In the genomic region with DNA sequence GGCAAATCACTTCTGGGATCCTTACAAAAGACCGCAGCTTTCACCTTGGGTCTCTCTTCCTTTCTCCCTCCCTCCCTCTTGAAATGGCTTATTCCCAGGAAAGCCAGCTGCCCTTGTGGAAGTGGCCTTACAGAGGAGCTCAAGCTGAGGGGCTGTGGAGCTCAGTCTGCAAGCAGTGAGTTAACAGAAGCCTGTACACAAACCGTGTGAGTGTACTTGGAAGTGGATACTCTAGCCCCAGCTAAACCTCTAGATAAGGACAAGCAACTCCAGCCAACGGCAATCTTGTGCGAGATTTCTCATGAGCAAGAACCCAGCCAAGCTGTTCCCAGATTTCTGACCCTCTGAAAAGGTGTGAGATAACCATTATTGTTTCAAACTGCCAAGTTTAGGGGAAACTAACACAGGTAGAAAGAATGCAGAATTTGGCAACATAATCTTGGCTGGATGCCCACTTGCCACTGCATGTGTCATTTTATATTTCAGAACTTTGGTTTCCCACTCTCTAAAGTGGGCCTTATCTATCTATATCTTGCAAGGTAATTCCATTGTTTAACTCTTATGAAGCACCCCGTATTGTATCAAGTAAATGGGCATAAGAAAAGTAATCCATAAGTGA, we compare ENCODE assay signal across 19 cellular contexts.
DNase-seq lines count a peak whose midpoint lies in the region; ATAC-seq, FAIRE-seq and TF ChIP-seq lines count a peak whose summit lies in the region.
"Had no signal": no experiment of that assay in that cellular context is flagged by ENCODE, and none has a peak within 500 bp of the region (broad histone marks: within the 10 kb centered on the region; RNA-seq: fewer than 3 reads in every experiment).

No MANE protein-coding gene starts in this region.

- peaks cover 8% of the 10 kb centered on the region for H3K4me1 Mint-ChIP-seq in endodermal cell
- H3K4me1 Mint-ChIP-seq: activated CD8-positive, alpha-beta memory T cell treated with anti-CD3 and anti-CD28 coated beads, Interleukin-2, amount 10 ng/mL, durations not matched to agents 7 days and 5 days had no signal

- peaks cover 4% of the 10 kb centered on the region for H3K4me1 ChIP-seq in cardiac muscle cell (ENCODE audit: low read depth)
- no peaks in the 10 kb centered on the region for H3K4me1 ChIP-seq in heart left ventricle
- no peaks in the 10 kb centered on the region for H3K4me1 ChIP-seq in endodermal cell (ENCODE audit: control insufficient read depth, insufficient read depth, low read length)
- H3K4me1 ChIP-seq: ascending aorta, uterus had no signal

- H3K9ac ChIP-seq in endodermal cell (ENCODE audit: extremely low read depth, low read length, poor library complexity, severe bottlenecking), result no peak overlapping the region

- H3K27me3 ChIP-seq in cardiac muscle cell, result no peaks in the 10 kb centered on the region
- no peaks in the 10 kb centered on the region for H3K27me3 ChIP-seq in heart left ventricle
- no peaks in the 10 kb centered on the region for H3K27me3 ChIP-seq in endodermal cell (ENCODE audit: control insufficient read depth, insufficient read depth, low read length, poor library complexity, severe bottlenecking)
- H3K27me3 ChIP-seq: ascending aorta, uterus had no signal

- no peaks in the 10 kb centered on the region for H3K36me3 ChIP-seq in cardiac muscle cell
- H3K36me3 ChIP-seq in heart left ventricle, result no peaks in the 10 kb centered on the region
- no peaks in the 10 kb centered on the region for H3K36me3 ChIP-seq in endodermal cell (ENCODE audit: control insufficient read depth, insufficient read depth, low read length)
- H3K36me3 ChIP-seq: ascending aorta, uterus had no signal

- H3K36me3 Mint-ChIP-seq in endodermal cell (ENCODE audit: low read depth), result no peaks in the 10 kb centered on the region
- H3K36me3 Mint-ChIP-seq: activated CD8-positive, alpha-beta memory T cell treated with anti-CD3 and anti-CD28 coated beads, Interleukin-2, amount 10 ng/mL, durations not matched to agents 7 days and 5 days had no signal

- H3K9me3 ChIP-seq in cardiac muscle cell (ENCODE audit: low read depth) (no peaks in the 10 kb centered on the region), heart left ventricle (peaks cover 0 to 4% (median 0%) of the 10 kb centered on the region in 12 donors), endodermal cell (ENCODE audit: control insufficient read depth, low read length) (no peaks in the 10 kb centered on the region)
- H3K9me3 ChIP-seq: ascending aorta, uterus had no signal

- 33 to 42% (median 36%) methylated on average over 5 of the region's 5 CpGs for WGBS in heart left ventricle, 4 donors
- WGBS in endodermal cell (ENCODE audit: insufficient coverage in 1 of 2, insufficient read length in 1 of 2), 2 experiments, result 54 to 56% methylated on average over 3 to 4 of the region's 5 CpGs

- H3K4me3 Mint-ChIP-seq in endodermal cell, result no peak overlapping the region
- H3K4me3 Mint-ChIP-seq: activated CD8-positive, alpha-beta memory T cell treated with anti-CD3 and anti-CD28 coated beads, Interleukin-2, amount 10 ng/mL, durations not matched to agents 7 days and 5 days; HFFc6; stimulated activated naive CD8-positive, alpha-beta T cell treated with anti-CD3 and anti-CD28 coated beads, Interleukin-15, Interleukin-2, amounts not matched to agents 100 ng/mL and 50 ng/mL, for 24 hours; T-helper 1 cell treated with Interleukin-12 subunit alpha and Interleukin-12 subunit beta and Interleukin-4 antibody, amounts not matched to agents 30 μg/mL and 1 μg/mL, for 36 hours had no signal

- H3K27ac ChIP-seq in cardiac muscle cell (no peak overlapping the region), heart left ventricle (no peak overlapping the region), endodermal cell (ENCODE audit: low read depth, low read length) (no peak overlapping the region)
- H3K27ac ChIP-seq: ascending aorta, uterus had no signal

- no peak overlapping the region for H3K4me3 ChIP-seq in cardiac muscle cell
- no peak overlapping the region for H3K4me3 ChIP-seq in heart left ventricle
- H3K4me3 ChIP-seq in endodermal cell (ENCODE audit: low read length), result no peak overlapping the region
- H3K4me3 ChIP-seq: ascending aorta, uterus had no signal

- H3K27ac Mint-ChIP-seq in endodermal cell, result peak overlapping the region; percentile 77
- H3K27ac Mint-ChIP-seq: activated CD8-positive, alpha-beta memory T cell treated with anti-CD3 and anti-CD28 coated beads, Interleukin-2, amount 10 ng/mL, durations not matched to agents 7 days and 5 days; HFFc6; progenitor cell of endocrine pancreas; stimulated activated naive CD8-positive, alpha-beta T cell treated with anti-CD3 and anti-CD28 coated beads, Interleukin-15, Interleukin-2, amounts not matched to agents 100 ng/mL and 50 ng/mL, for 24 hours; T-helper 1 cell treated with Interleukin-12 subunit alpha and Interleukin-12 subunit beta and Interleukin-4 antibody, amounts not matched to agents 30 μg/mL and 1 μg/mL, for 36 hours had no signal

- H3K27me3 Mint-ChIP-seq in endodermal cell (ENCODE audit: insufficient read depth), result no peaks in the 10 kb centered on the region
- H3K27me3 Mint-ChIP-seq: activated CD8-positive, alpha-beta memory T cell treated with anti-CD3 and anti-CD28 coated beads, Interleukin-2, amount 10 ng/mL, durations not matched to agents 7 days and 5 days; stimulated activated naive CD8-positive, alpha-beta T cell treated with anti-CD3 and anti-CD28 coated beads, Interleukin-15, Interleukin-2, amounts not matched to agents 100 ng/mL and 50 ng/mL, for 24 hours had no signal

- TF ChIP-seq POLR2A in heart left ventricle (IDR thresholded peaks at IDR 0.05), result no peak

- intact Hi-C loops in heart left ventricle (cut with DNase I), result no loop called here

- ATAC-seq in heart left ventricle (no peak), GM19351 (IDR thresholded peaks at IDR 0.05; ENCODE audit: unreplicated experiment) (no peak)
- ATAC-seq: activated CD8-positive, alpha-beta memory T cell treated with anti-CD3 and anti-CD28 coated beads, Interleukin-2, amount 10 ng/mL, durations not matched to agents 7 days and 5 days had no signal

- DNase-seq in cardiac muscle cell (ENCODE audit: low read depth in 1 of 2, low spot score in 1 of 2), result peak; percentile 29 to 39
- DNase-seq in heart left ventricle, result no peak
- DNase-seq in OCI-M1 (lab: John Stamatoyannopoulos, UW), result peak; percentile 17
- DNase-seq in endodermal cell, result peak; percentile 64
- DNase-seq in urothelium cell line (ENCODE audit: low spot score), result peak; percentile 6
- no peak for DNase-seq in NCI-H2196 (lab: John Stamatoyannopoulos, UW; ENCODE audit: unreplicated experiment)
- DNase-seq in NCI-H2227 treated with DMSO at 0.1 percent for 48 hours (lab: John Stamatoyannopoulos, UW), result no peak
- DNase-seq: activated CD4-positive, alpha-beta T cell treated with anti-CD3 and anti-CD28 coated beads for 1 hour; activated CD8-positive, alpha-beta memory T cell treated with anti-CD3 and anti-CD28 coated beads, Interleukin-2, amount 10 ng/mL, durations not matched to agents 7 days and 5 days; activated gamma-delta T cell; GF-D8; HFFc6; hypothalamus; uterus had no signal

- no peak for FAIRE-seq in urothelium cell line (lab: Jason Lieb, UNC)

- TF ChIP-seq CTCF in cardiac muscle cell (IDR thresholded peaks at IDR 0.05; ENCODE audit: low read depth, low read length), result no peak
- no peak for TF ChIP-seq CTCF in heart left ventricle (IDR thresholded peaks at IDR 0.05)
- TF ChIP-seq CTCF in endodermal cell (conservative IDR thresholded peaks at IDR 0.05), result no peak

- no peaks in the 10 kb centered on the region for H3K9me3 Mint-ChIP-seq in endodermal cell
- H3K9me3 Mint-ChIP-seq: HFFc6 had no signal

Comparison
In these comparisons a context has a peak if more than half of its experiments do, and no peak if none do; other contexts are left out.
1. DNase-seq: peak in cardiac muscle cell (2 of 2), OCI-M1 (single experiment), endodermal cell (single experiment) and urothelium cell line (single experiment); none in heart left ventricle (0 of 5), NCI-H2196 (single experiment) and NCI-H2227 treated with DMSO at 0.1 percent for 48 hours (single experiment).